Comparison of ENCODE assay signal across 1 cellular context in genomic region chr4:83378426-83378825, GRCh38.
TF ChIP-seq lines count a peak whose summit lies in the region.

No MANE protein-coding gene starts in this region.

TF ChIP-seq in GM23338, 12 proteins besides CTCF, POLR2A, EP300 and RAD21:
- TF ChIP-seq JUNB (IDR thresholded peaks at IDR 0.05; ENCODE audit: unreplicated experiment) (no peak), ZNF114 (CRISPR knock-in tag; IDR thresholded peaks at IDR 0.05) (no peak), NANOG (IDR thresholded peaks at IDR 0.05; ENCODE audit: borderline replicate concordance) (no peak), CREB1 (CRISPR knock-in tag; IDR thresholded peaks at IDR 0.05; ENCODE audit: low read depth) (no peak), ETS1 (IDR thresholded peaks at IDR 0.05) (no peak), REST (IDR thresholded peaks at IDR 0.05; ENCODE audit: unreplicated experiment) (no peak), ZNF331 (CRISPR knock-in tag; IDR thresholded peaks at IDR 0.05; ENCODE audit: low read depth) (no peak), STAT1 (IDR thresholded peaks at IDR 0.05; ENCODE audit: unreplicated experiment) (no peak), EZH2phosphoT487 (IDR thresholded peaks at IDR 0.05; ENCODE audit: unreplicated experiment) (no peak), ZNF462 (CRISPR knock-in tag; IDR thresholded peaks at IDR 0.05) (no peak), EZH2 (IDR thresholded peaks at IDR 0.05; ENCODE audit: low read depth, unreplicated experiment) (no peak), POLR2AphosphoS5 (IDR thresholded peaks at IDR 0.05; ENCODE audit: low read depth) (no peak)
TF ChIP-seq in GM23338: peak in this region for 0.
